9 cellular contexts compared by ENCODE assay signal in genomic region chr14:89308232-89308959, GRCh38.
A peak's percentile ranks its signal among the peaks of the same experiment; 100 is the strongest.
DNase-seq lines count a peak whose midpoint lies in the region; ATAC-seq and TF ChIP-seq lines count a peak whose summit lies in the region.
"Had no signal": no experiment of that assay in that cellular context is flagged by ENCODE, and none has a peak within 500 bp of the region (broad histone marks: within the 10 kb centered on the region; RNA-seq: fewer than 3 reads in every experiment).

No MANE protein-coding gene starts in this region.

- ATAC-seq in HG02973 (IDR thresholded peaks at IDR 0.05; ENCODE audit: unreplicated experiment) (peak; percentile 41), activated B cell treated with CpG ODN at 0.5 μM for 24 hours (ENCODE audit: low read depth) (peak; percentile 50)

- H3K36me3 Mint-ChIP-seq in activated naive CD4-positive, alpha-beta T cell treated with anti-CD3 and anti-CD28 coated beads, Interleukin-2, amount 50 U/mL, for 24 hours = peaks cover 5% of the 10 kb centered on the region
- H3K36me3 Mint-ChIP-seq in activated B cell treated with CpG ODN at 0.5 μM for 24 hours (ENCODE audit: low read depth) = peaks cover 11% of the 10 kb centered on the region

- peak overlapping the region; percentile 47 for H3K27ac Mint-ChIP-seq in activated naive CD4-positive, alpha-beta T cell treated with anti-CD3 and anti-CD28 coated beads, Interleukin-2, amount 50 U/mL, for 24 hours
- peak overlapping the region; percentile 86 for H3K27ac Mint-ChIP-seq in activated B cell treated with CpG ODN at 0.5 μM for 24 hours

- no peak for DNase-seq in activated naive CD4-positive, alpha-beta T cell treated with Interleukin-2 at 50 U/mL for 16 hours
- peak; percentile 25 for DNase-seq in activated B cell treated with CpG ODN at 0.5 μM for 24 hours
- peak; percentile 8 for DNase-seq in stromal cell of bone marrow (ENCODE audit: low read depth)
- DNase-seq in suprapubic skin (ENCODE audit: low spot score in 2 of 2) = no peak
- no peak for DNase-seq in SW480 (ENCODE audit: low spot score)
- no peak for DNase-seq in T-helper 9 cell
- DNase-seq: NCI-H774 had no signal

- 95% methylated on average over 10 of the region's 10 CpGs for WGBS in suprapubic skin

- H3K4me3 Mint-ChIP-seq in activated naive CD4-positive, alpha-beta T cell treated with anti-CD3 and anti-CD28 coated beads, Interleukin-2, amount 50 U/mL, for 24 hours = no peak overlapping the region
- peak overlapping the region; percentile 44 for H3K4me3 Mint-ChIP-seq in activated B cell treated with CpG ODN at 0.5 μM for 24 hours

- no peaks in the 10 kb centered on the region for H3K9me3 Mint-ChIP-seq in activated naive CD4-positive, alpha-beta T cell treated with anti-CD3 and anti-CD28 coated beads, Interleukin-2, amount 50 U/mL, for 24 hours
- no peaks in the 10 kb centered on the region for H3K9me3 Mint-ChIP-seq in activated B cell treated with CpG ODN at 0.5 μM for 24 hours

- H3K4me1 Mint-ChIP-seq in activated naive CD4-positive, alpha-beta T cell treated with anti-CD3 and anti-CD28 coated beads, Interleukin-2, amount 50 U/mL, for 24 hours = peaks cover 68% of the 10 kb centered on the region
- peaks cover 74% of the 10 kb centered on the region for H3K4me1 Mint-ChIP-seq in activated B cell treated with CpG ODN at 0.5 μM for 24 hours

- H3K27me3 Mint-ChIP-seq in activated naive CD4-positive, alpha-beta T cell treated with anti-CD3 and anti-CD28 coated beads, Interleukin-2, amount 50 U/mL, for 24 hours = no peaks in the 10 kb centered on the region
- H3K27me3 Mint-ChIP-seq in activated B cell treated with CpG ODN at 0.5 μM for 24 hours = no peaks in the 10 kb centered on the region

- no peaks in the 10 kb centered on the region for H3K27me3 ChIP-seq in suprapubic skin

- H3K9me3 ChIP-seq in suprapubic skin = no peaks in the 10 kb centered on the region

- no peak overlapping the region for H3K27ac ChIP-seq in suprapubic skin

- H3K4me1 ChIP-seq in suprapubic skin = peaks cover 28% of the 10 kb centered on the region

- no peak for TF ChIP-seq CTCF in activated B cell treated with CpG ODN at 0.5 μM for 24 hours (IDR thresholded peaks at IDR 0.05)
- no peak for TF ChIP-seq CTCF in suprapubic skin (IDR thresholded peaks at IDR 0.05)

- no peak for TF ChIP-seq EP300 in suprapubic skin (IDR thresholded peaks at IDR 0.05)

- CTCF ChIA-PET in activated B cell treated with CpG ODN at 0.5 μM for 24 hours (lab: Charles Lee) = interaction anchor here (0.5 to 1.4 kb wide), 6 partner anchors 9 to 459 kb away, joined by 3 to 5 read pairs (median 4); no protein-coding TSS in a partner anchor

- H3K4me3 ChIP-seq in suprapubic skin = no peak overlapping the region

- intact Hi-C loops in activated B cell treated with CpG ODN at 0.5 μM for 24 hours (cut with micrococcal nuclease) = loop anchor here (5.0 to 10.0 kb wide), 3 partner anchors 414 to 946 kb away; partner anchors contain the start of genes PSMC1 and TTC8

- no peaks in the 10 kb centered on the region for H3K36me3 ChIP-seq in suprapubic skin

- TF ChIP-seq POLR2A in suprapubic skin (IDR thresholded peaks at IDR 0.05) = no peak

- POLR2A ChIA-PET in activated B cell treated with CpG ODN at 0.5 μM for 24 hours (lab: Charles Lee) = interaction anchor here (0.5 to 1.9 kb wide), 9 partner anchors 9 to 131 kb away, joined by 3 to 12 read pairs (median 4); no protein-coding TSS in a partner anchor

Comparison
In these comparisons a context has a peak if more than half of its experiments do, and no peak if none do; other contexts are left out.
1. DNase-seq: peak in activated B cell treated with CpG ODN at 0.5 μM for 24 hours (single experiment) and stromal cell of bone marrow (single experiment); none in activated naive CD4-positive, alpha-beta T cell treated with Interleukin-2 at 50 U/mL for 16 hours (single experiment), suprapubic skin (0 of 2), SW480 (single experiment) and T-helper 9 cell (single experiment).